27 cellular contexts compared by ENCODE assay signal in the genomic region with DNA sequence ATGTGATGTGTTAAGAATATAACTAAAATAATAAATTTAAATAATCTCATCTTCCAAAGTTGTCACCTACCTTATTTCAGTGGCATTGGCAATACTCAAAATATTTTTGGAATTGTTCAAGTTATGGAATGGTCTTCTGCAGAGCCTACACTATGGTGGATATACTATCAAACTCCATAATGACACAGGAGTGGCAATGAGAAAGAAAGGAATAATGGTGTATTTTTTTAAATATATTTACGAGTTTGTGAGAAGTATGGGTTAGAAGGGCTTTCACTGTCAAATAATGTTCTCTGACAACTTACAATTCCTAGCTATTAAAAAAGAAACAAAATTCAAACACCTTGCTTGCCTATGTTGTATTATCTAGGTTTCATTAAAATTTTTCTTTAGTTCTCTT.
"Had no signal": no experiment of that assay in that cellular context is flagged by ENCODE, and none has a peak within 500 bp of the region (broad histone marks: within the 10 kb centered on the region; RNA-seq: fewer than 3 reads in every experiment).

No MANE protein-coding gene starts in this region.

- ATAC-seq: stimulated activated effector memory CD8-positive, alpha-beta T cell treated with anti-CD3 and anti-CD28 coated beads, Interleukin-12 subunit alpha, Interleukin-12 subunit beta, amount 100 ng/mL, for 72 hours; stimulated activated memory B cell treated with anti-CD40 and anti-IgM and Interleukin-4, amounts not matched to agents 10 μg/mL and 1 μg/mL and 100 μg/mL, for 72 hours; stimulated activated naive B cell treated with anti-CD40 and anti-IgM and Interleukin-4, amounts not matched to agents 10 μg/mL and 1 μg/mL and 100 μg/mL, for 72 hours; stimulated activated naive CD8-positive, alpha-beta T cell treated with anti-CD3 and anti-CD28 coated beads, Interleukin-15, amount 100 ng/mL, for 72 hours; stimulated activated naive CD8-positive, alpha-beta T cell treated with anti-CD3 and anti-CD28 coated beads, Interleukin-15, Interleukin-2, amounts not matched to agents 100 U/mL and 50 U/mL, for 24 hours; upper lobe of right lung had no signal

- H3K27me3 ChIP-seq: stomach, suprapubic skin, testis, thyroid gland, tibial artery, tibial nerve, transverse colon, upper lobe of left lung, upper lobe of right lung, uterus, vagina had no signal

- DNase-seq: stimulated activated CD4-positive, alpha-beta T cell treated with anti-CD3 and anti-CD28 coated beads, Interleukin-2, amount 100 ng/mL, for 48 hours; stimulated activated CD4-positive, alpha-beta T cell treated with anti-CD3 and anti-CD28 coated beads, Interleukin-4, amount 100 ng/mL, for 1 hour; stimulated activated CD4-positive, alpha-beta T cell treated with anti-CD3 and anti-CD28 coated beads, Interleukin-4, amount 100 ng/mL, for 24 hours; stimulated activated CD4-positive, alpha-beta T cell treated with anti-CD3 and anti-CD28 coated beads, Interleukin-4, amount 100 ng/mL, for 4 hours; stimulated activated CD8-positive, alpha-beta memory T cell treated with anti-CD3 and anti-CD28 coated beads, Interleukin-4, amount 100 ng/mL, for 48 hours; stimulated activated naive B cell treated with anti-CD40 and anti-IgM and Interleukin-4, amounts not matched to agents 10 μg/mL and 1 μg/mL and 100 μg/mL, for 72 hours; stimulated activated naive CD4-positive, alpha-beta T cell; stimulated activated naive CD4-positive, alpha-beta T cell treated with Interleukin-2 at 50 U/mL for 16 hours; stimulated activated naive CD8-positive, alpha-beta T cell treated with anti-CD3 and anti-CD28 coated beads, Interleukin-15, amount 100 ng/mL, for 72 hours; stimulated activated naive CD8-positive, alpha-beta T cell treated with anti-CD3 and anti-CD28 coated beads, Interleukin-15, Interleukin-2, amounts not matched to agents 100 U/mL and 50 U/mL, for 24 hours; stomach; substantia nigra; testis; thyroid gland; tibial artery; transverse colon; trophoblast cell; upper lobe of left lung; upper lobe of right lung; uterus had no signal

- FAIRE-seq: urothelium cell line had no signal

- H3K4me3 ChIP-seq: stomach, suprapubic skin, testis, thoracic aorta, thyroid gland, tibial artery, tibial nerve, transverse colon, upper lobe of left lung, upper lobe of right lung, uterus, vagina had no signal

- H3K4me1 ChIP-seq: suprapubic skin, testis, thyroid gland, tibial artery, tibial nerve, uterus, vagina had no signal

- H3K9me3 ChIP-seq: stomach, suprapubic skin, testis, thoracic aorta, thyroid gland, tibial artery, tibial nerve, transverse colon, upper lobe of left lung, upper lobe of right lung, uterus, vagina had no signal

- H3K27ac ChIP-seq: stomach, suprapubic skin, testis, thoracic aorta, thyroid gland, tibial artery, tibial nerve, transverse colon, upper lobe of left lung, upper lobe of right lung, uterus, vagina had no signal
